2 cellular contexts compared by ENCODE assay signal in the genomic region with DNA sequence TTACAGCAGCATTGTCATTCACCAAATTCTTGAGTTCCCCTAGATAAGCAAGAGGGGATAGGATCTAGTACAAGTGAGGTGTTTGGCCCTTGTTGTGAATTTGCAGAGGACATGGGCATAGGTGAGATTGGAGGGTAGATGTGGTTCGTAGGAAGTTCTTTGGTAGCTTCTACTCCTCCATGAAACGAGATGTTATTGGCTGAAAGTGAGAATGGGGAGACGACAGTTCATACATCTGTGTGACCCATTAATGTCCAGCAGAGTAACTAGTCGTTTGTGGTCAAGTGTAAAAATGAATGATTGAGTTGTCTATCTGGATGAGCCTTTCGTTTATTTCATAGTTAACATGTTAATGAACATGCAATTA.
TF ChIP-seq lines count a peak whose summit lies in the region.

No MANE protein-coding gene starts in this region.

TF ChIP-seq in A549, 52 proteins besides CTCF, POLR2A, EP300 and RAD21:
- TF ChIP-seq EHF (CRISPR knock-in tag; IDR thresholded peaks at IDR 0.05) = no peak
- TF ChIP-seq, protein P1, sequence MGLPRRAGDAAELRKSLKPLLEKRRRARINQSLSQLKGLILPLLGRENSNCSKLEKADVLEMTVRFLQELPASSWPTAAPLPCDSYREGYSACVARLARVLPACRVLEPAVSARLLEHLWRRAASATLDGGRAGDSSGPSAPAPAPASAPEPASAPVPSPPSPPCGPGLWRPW (IDR thresholded peaks at IDR 0.05) = no peak
- TF ChIP-seq ZSCAN20 (CRISPR knock-in tag; IDR thresholded peaks at IDR 0.05) = no peak
- TF ChIP-seq HOXB5 (CRISPR knock-in tag; IDR thresholded peaks at IDR 0.05) = no peak
- TF ChIP-seq TFCP2L1 (CRISPR knock-in tag; IDR thresholded peaks at IDR 0.05) = no peak
- no peak for TF ChIP-seq MAZ (IDR thresholded peaks at IDR 0.05; ENCODE audit: borderline replicate concordance, low read depth, low read length)
- TF ChIP-seq TP53 (CRISPR knock-in tag; IDR thresholded peaks at IDR 0.05) = no peak
- no peak for TF ChIP-seq MAFK (IDR thresholded peaks at IDR 0.05; ENCODE audit: partially characterized antibody)
- TF ChIP-seq, protein P2, sequence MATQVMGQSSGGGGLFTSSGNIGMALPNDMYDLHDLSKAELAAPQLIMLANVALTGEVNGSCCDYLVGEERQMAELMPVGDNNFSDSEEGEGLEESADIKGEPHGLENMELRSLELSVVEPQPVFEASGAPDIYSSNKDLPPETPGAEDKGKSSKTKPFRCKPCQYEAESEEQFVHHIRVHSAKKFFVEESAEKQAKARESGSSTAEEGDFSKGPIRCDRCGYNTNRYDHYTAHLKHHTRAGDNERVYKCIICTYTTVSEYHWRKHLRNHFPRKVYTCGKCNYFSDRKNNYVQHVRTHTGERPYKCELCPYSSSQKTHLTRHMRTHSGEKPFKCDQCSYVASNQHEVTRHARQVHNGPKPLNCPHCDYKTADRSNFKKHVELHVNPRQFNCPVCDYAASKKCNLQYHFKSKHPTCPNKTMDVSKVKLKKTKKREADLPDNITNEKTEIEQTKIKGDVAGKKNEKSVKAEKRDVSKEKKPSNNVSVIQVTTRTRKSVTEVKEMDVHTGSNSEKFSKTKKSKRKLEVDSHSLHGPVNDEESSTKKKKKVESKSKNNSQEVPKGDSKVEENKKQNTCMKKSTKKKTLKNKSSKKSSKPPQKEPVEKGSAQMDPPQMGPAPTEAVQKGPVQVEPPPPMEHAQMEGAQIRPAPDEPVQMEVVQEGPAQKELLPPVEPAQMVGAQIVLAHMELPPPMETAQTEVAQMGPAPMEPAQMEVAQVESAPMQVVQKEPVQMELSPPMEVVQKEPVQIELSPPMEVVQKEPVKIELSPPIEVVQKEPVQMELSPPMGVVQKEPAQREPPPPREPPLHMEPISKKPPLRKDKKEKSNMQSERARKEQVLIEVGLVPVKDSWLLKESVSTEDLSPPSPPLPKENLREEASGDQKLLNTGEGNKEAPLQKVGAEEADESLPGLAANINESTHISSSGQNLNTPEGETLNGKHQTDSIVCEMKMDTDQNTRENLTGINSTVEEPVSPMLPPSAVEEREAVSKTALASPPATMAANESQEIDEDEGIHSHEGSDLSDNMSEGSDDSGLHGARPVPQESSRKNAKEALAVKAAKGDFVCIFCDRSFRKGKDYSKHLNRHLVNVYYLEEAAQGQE (IDR thresholded peaks at IDR 0.05) = no peak
- no peak for TF ChIP-seq PHF8 (IDR thresholded peaks at IDR 0.05; ENCODE audit: borderline replicate concordance, low read depth)
- no peak for TF ChIP-seq KDM5A (IDR thresholded peaks at IDR 0.05)
- TF ChIP-seq, protein P3, sequence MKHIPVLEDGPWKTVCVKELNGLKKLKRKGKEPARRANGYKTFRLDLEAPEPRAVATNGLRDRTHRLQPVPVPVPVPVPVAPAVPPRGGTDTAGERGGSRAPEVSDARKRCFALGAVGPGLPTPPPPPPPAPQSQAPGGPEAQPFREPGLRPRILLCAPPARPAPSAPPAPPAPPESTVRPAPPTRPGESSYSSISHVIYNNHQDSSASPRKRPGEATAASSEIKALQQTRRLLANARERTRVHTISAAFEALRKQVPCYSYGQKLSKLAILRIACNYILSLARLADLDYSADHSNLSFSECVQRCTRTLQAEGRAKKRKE (CRISPR knock-in tag; IDR thresholded peaks at IDR 0.05; ENCODE audit: low read depth) = no peak
- no peak for TF ChIP-seq NFE2L2 (conservative IDR thresholded peaks at IDR 0.05; ENCODE audit: low read length)
- TF ChIP-seq, protein P4, sequence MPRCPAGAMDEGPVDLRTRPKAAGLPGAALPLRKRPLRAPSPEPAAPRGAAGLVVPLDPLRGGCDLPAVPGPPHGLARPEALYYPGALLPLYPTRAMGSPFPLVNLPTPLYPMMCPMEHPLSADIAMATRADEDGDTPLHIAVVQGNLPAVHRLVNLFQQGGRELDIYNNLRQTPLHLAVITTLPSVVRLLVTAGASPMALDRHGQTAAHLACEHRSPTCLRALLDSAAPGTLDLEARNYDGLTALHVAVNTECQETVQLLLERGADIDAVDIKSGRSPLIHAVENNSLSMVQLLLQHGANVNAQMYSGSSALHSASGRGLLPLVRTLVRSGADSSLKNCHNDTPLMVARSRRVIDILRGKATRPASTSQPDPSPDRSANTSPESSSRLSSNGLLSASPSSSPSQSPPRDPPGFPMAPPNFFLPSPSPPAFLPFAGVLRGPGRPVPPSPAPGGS (IDR thresholded peaks at IDR 0.05) = no peak
- TF ChIP-seq BHLHE40 (IDR thresholded peaks at IDR 0.05; ENCODE audit: low read depth, low read length) = no peak
- no peak for TF ChIP-seq ZC3H11A (IDR thresholded peaks at IDR 0.05)
- TF ChIP-seq CHD4 (IDR thresholded peaks at IDR 0.05; ENCODE audit: borderline replicate concordance) = no peak
- TF ChIP-seq RNF2 (IDR thresholded peaks at IDR 0.05; ENCODE audit: borderline replicate concordance, low read depth) = no peak

TF ChIP-seq in IMR-90, 13 proteins besides CTCF, POLR2A, EP300 and RAD21 (continued from another document):
- TF ChIP-seq CEBPB (IDR thresholded peaks at IDR 0.05; ENCODE audit: low read depth, low read length) (no peak), MAFK (IDR thresholded peaks at IDR 0.05; ENCODE audit: low read depth, low read length) (no peak), BHLHE40 (IDR thresholded peaks at IDR 0.05; ENCODE audit: low read depth, low read length) (no peak), FOS (IDR thresholded peaks at IDR 0.05; ENCODE audit: low read depth, low read length) (no peak), CHD1 (IDR thresholded peaks at IDR 0.05; ENCODE audit: low read depth, low read length) (no peak), MAZ (IDR thresholded peaks at IDR 0.05; ENCODE audit: borderline replicate concordance, low read depth, low read length) (no peak), RCOR1 (IDR thresholded peaks at IDR 0.05; ENCODE audit: insufficient replicate concordance, low read length) (no peak), SMC3 (IDR thresholded peaks at IDR 0.05; ENCODE audit: low read depth, low read length) (no peak), MXI1 (IDR thresholded peaks at IDR 0.05; ENCODE audit: borderline replicate concordance, low read depth, low read length) (no peak), RFX5 (IDR thresholded peaks at IDR 0.05; ENCODE audit: low read depth, low read length) (no peak)
- TF ChIP-seq, protein P5, sequence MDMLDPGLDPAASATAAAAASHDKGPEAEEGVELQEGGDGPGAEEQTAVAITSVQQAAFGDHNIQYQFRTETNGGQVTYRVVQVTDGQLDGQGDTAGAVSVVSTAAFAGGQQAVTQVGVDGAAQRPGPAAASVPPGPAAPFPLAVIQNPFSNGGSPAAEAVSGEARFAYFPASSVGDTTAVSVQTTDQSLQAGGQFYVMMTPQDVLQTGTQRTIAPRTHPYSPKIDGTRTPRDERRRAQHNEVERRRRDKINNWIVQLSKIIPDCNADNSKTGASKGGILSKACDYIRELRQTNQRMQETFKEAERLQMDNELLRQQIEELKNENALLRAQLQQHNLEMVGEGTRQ (IDR thresholded peaks at IDR 0.05; ENCODE audit: low read depth, low read length) = no peak
- TF ChIP-seq, protein P6, sequence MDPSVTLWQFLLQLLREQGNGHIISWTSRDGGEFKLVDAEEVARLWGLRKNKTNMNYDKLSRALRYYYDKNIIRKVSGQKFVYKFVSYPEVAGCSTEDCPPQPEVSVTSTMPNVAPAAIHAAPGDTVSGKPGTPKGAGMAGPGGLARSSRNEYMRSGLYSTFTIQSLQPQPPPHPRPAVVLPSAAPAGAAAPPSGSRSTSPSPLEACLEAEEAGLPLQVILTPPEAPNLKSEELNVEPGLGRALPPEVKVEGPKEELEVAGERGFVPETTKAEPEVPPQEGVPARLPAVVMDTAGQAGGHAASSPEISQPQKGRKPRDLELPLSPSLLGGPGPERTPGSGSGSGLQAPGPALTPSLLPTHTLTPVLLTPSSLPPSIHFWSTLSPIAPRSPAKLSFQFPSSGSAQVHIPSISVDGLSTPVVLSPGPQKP (IDR thresholded peaks at IDR 0.05; ENCODE audit: borderline replicate concordance, low read depth, low read length) = no peak
TF ChIP-seq in IMR-90: peak in this region for 0.
